In the genomic region with DNA sequence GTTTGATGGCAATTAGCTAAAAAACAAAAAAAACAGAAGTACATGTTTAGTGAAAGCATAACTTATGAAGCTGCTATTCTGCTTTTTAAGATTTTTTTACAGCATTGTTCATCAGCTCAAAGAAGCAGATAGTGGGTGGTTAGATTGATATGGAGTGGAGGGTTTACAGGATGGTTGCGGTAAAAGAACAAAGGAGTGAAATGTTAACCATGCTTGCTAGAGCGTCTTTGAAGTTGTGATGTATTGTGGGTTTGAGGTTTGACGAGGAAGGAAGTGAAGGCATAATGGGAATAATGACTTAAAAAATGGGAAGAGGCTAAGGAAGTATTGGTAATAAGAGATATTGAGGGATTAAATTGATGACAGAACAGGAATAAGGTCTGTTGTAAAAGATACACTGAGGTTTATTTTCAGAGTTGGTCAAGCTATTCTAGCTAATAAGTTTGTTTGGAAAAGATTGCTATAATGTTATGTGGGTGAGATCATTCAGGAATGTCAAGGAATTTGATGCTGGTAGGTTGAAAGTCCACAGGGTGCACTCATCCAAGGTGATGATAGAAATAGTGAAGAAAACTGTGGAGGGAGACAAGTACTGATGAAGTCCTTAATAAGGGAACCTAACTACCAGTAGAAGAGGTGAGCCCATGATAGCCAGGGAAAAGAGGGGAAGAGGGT, we compare ENCODE assay signal across 10 cellular contexts. TPM values are rescaled to one million over a fixed set of nuclear protein-coding genes. Genes with fewer than 3 reads are reported as not detected.
DNase-seq lines count a peak whose midpoint lies in the region; ATAC-seq and TF ChIP-seq lines count a peak whose summit lies in the region.
"Had no signal": no experiment of that assay in that cellular context is flagged by ENCODE, and none has a peak within 500 bp of the region (broad histone marks: within the 10 kb centered on the region; RNA-seq: fewer than 3 reads in every experiment).

No MANE protein-coding gene starts in this region.

- no peak overlapping the region for H3K27ac Mint-ChIP-seq in endodermal cell
- peak overlapping the region; percentile 71 for H3K27ac Mint-ChIP-seq in progenitor cell of endocrine pancreas

- H3K4me2 ChIP-seq in DND-41 (ENCODE audit: insufficient read depth, low read length) = no peak overlapping the region

- H3K4me3 Mint-ChIP-seq in endodermal cell = no peak overlapping the region
- H3K4me3 Mint-ChIP-seq in progenitor cell of endocrine pancreas (ENCODE audit: low read depth) = no peak overlapping the region

- H3K4me1 ChIP-seq in DND-41 (ENCODE audit: insufficient read depth, low read length) (no peaks in the 10 kb centered on the region), endodermal cell (ENCODE audit: control insufficient read depth, insufficient read depth, low read length) (peaks cover 20% of the 10 kb centered on the region), gastroesophageal sphincter (peaks cover 6 to 68% (median 8%) of the 10 kb centered on the region in 3 donors)

- TF ChIP-seq EP300 in gastroesophageal sphincter (IDR thresholded peaks at IDR 0.05) = no peak

- ATAC-seq in DND-41 (ENCODE audit: insufficient read depth, low read depth) (peak; percentile 82; the same call in 2 of the 3 replicates), gastroesophageal sphincter (no peak)

- H3K27ac ChIP-seq in DND-41 (ENCODE audit: low read length) (no peak overlapping the region), endodermal cell (ENCODE audit: low read depth, low read length) (no peak overlapping the region), gastroesophageal sphincter (no peak overlapping the region)
- H3K27ac ChIP-seq: VCaP had no signal

- no peaks in the 10 kb centered on the region for H3K9me3 ChIP-seq in DND-41 (ENCODE audit: insufficient read depth, low read length, severe bottlenecking)
- H3K9me3 ChIP-seq in endodermal cell (ENCODE audit: control insufficient read depth, low read length) = no peaks in the 10 kb centered on the region
- no peaks in the 10 kb centered on the region for H3K9me3 ChIP-seq in gastroesophageal sphincter

- H4K20me1 ChIP-seq in DND-41 (ENCODE audit: insufficient read depth, low read length) = no peaks in the 10 kb centered on the region

- H3K36me3 Mint-ChIP-seq in endodermal cell (ENCODE audit: low read depth) (peaks cover 6% of the 10 kb centered on the region), progenitor cell of endocrine pancreas (ENCODE audit: insufficient read depth) (peaks cover 14% of the 10 kb centered on the region)

- TF ChIP-seq POLR2A in gastroesophageal sphincter (IDR thresholded peaks at IDR 0.05) = no peak

- peaks cover 44% of the 10 kb centered on the region for H3K4me1 Mint-ChIP-seq in endodermal cell
- H3K4me1 Mint-ChIP-seq in progenitor cell of endocrine pancreas (ENCODE audit: low read depth) = peaks cover 33% of the 10 kb centered on the region

- TF ChIP-seq CTCF in DND-41 (IDR thresholded peaks at IDR 0.05; ENCODE audit: borderline replicate concordance, extremely low read depth, low read length, poor library complexity, severe bottlenecking) = no peak
- no peak for TF ChIP-seq CTCF in endodermal cell (conservative IDR thresholded peaks at IDR 0.05)
- TF ChIP-seq CTCF in progenitor cell of endocrine pancreas (IDR thresholded peaks at IDR 0.05; ENCODE audit: unreplicated experiment) = no peak
- TF ChIP-seq CTCF in gastroesophageal sphincter (IDR thresholded peaks at IDR 0.05) = no peak

- 67 to 77% methylated on average over 3 of the region's 3 CpGs for WGBS in endodermal cell (ENCODE audit: insufficient coverage in 1 of 2, insufficient read length in 1 of 2), 2 experiments
- WGBS in gastroesophageal sphincter (ENCODE audit: low coverage in 1 of 2), 2 donors = 71 to 86% methylated on average over 3 of the region's 3 CpGs

- no peaks in the 10 kb centered on the region for H3K79me2 ChIP-seq in DND-41 (ENCODE audit: insufficient read depth, low read length)

- H3K27me3 Mint-ChIP-seq in endodermal cell (ENCODE audit: insufficient read depth) = no peaks in the 10 kb centered on the region
- no peaks in the 10 kb centered on the region for H3K27me3 Mint-ChIP-seq in progenitor cell of endocrine pancreas

- H3K27me3 ChIP-seq in DND-41 (ENCODE audit: insufficient read depth, low read length, poor library complexity) = peaks cover 4% of the 10 kb centered on the region
- H3K27me3 ChIP-seq in endodermal cell (ENCODE audit: control insufficient read depth, insufficient read depth, low read length, poor library complexity, severe bottlenecking) = no peaks in the 10 kb centered on the region
- no peaks in the 10 kb centered on the region for H3K27me3 ChIP-seq in gastroesophageal sphincter

- no peak overlapping the region for H3K4me3 ChIP-seq in DND-41 (ENCODE audit: low read depth in 1 of 2, low read length in 2 of 2)
- H3K4me3 ChIP-seq in endodermal cell (ENCODE audit: low read length) = peak overlapping the region; percentile 5
- H3K4me3 ChIP-seq in gastroesophageal sphincter = no peak overlapping the region

- H3K36me3 ChIP-seq in DND-41 (ENCODE audit: insufficient read depth, low read length) (no peaks in the 10 kb centered on the region), endodermal cell (ENCODE audit: control insufficient read depth, insufficient read depth, low read length) (no peaks in the 10 kb centered on the region), gastroesophageal sphincter (no peaks in the 10 kb centered on the region)

- no peak overlapping the region for H2AFZ ChIP-seq in DND-41 (ENCODE audit: low read depth, low read length)

- DNase-seq in DND-41 = no peak
- peak; percentile 26 for DNase-seq in MV-4-11 (lab: John Stamatoyannopoulos, UW)
- DNase-seq in endodermal cell = no peak
- DNase-seq in progenitor cell of endocrine pancreas (ENCODE audit: low spot score, unreplicated experiment) = no peak
- no peak for DNase-seq in GM19240 (ENCODE audit: insufficient read length, low spot score)
- no peak for DNase-seq in NCI-H748 (lab: John Stamatoyannopoulos, UW; ENCODE audit: unreplicated experiment)
- DNase-seq: activated naive CD4-positive, alpha-beta T cell treated with Interleukin-2 at 50 U/mL for 16 hours; NCI-H1694 treated with DMSO at 0.1 percent for 48 hours had no signal

- H3K9ac ChIP-seq in DND-41 (ENCODE audit: low read depth, low read length) (no peak overlapping the region), endodermal cell (ENCODE audit: extremely low read depth, low read length, poor library complexity, severe bottlenecking) (no peak overlapping the region)

- H3K9me3 Mint-ChIP-seq in endodermal cell = no peaks in the 10 kb centered on the region
- H3K9me3 Mint-ChIP-seq in progenitor cell of endocrine pancreas (ENCODE audit: low read depth) = peaks cover 8% of the 10 kb centered on the region

RNA-seq across cellular contexts. Expression of a gene that starts 14.6 kb away (rescaled TPM):
- 10 to 100 TPM; 17.4 to 26.9 TPM for total RNA-seq in endodermal cell
- 14.2 TPM for polyA plus RNA-seq in endodermal cell (2013, experiment 1 of 2)
- polyA plus RNA-seq in endodermal cell (2013, experiment 2 of 2) = 11.8 TPM
- total RNA-seq in progenitor cell of endocrine pancreas = 29.7 and 33.0 TPM in 2 replicates
- 10 to 100 TPM; 32.7 to 51.8 (median 39.4) TPM for total RNA-seq in gastroesophageal sphincter
